In the genomic region with DNA sequence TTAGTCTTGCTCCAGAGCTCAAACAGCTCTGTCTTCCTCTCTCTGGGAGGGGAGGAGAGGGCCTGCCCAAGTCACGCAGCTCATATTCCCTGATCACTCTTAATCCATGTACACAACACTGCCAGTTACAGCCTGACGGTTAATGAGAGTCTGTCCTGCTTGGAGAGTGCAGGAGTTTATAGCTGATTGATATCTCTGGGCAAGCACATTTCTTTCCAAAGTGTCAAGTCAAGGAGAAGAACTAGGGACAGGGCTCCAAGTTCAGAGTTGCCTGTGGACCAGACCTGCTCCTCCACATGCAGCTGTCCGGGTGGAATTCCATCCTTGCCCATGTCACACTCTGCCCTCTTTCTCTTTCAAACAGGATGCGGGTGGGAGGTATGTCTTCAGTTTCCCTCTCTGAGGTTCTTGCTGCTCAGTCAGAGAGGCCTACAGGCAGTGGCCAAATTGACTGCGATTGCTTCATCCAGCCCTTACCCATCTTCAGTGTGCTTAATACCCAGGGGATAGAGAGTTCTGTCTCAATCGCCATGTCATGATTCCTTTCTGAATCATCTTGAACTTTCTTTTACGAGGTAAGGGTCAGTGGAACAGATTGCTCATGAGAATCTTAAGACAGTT, we compare ENCODE assay signal across 8 cellular contexts. TPM values are rescaled to one million over a fixed set of nuclear protein-coding genes. Genes with fewer than 3 reads are reported as not detected.
DNase-seq lines count a peak whose midpoint lies in the region; ATAC-seq and TF ChIP-seq lines count a peak whose summit lies in the region.

No MANE protein-coding gene starts in this region.

- ATAC-seq in HG03025 (IDR thresholded peaks at IDR 0.05; ENCODE audit: low FRiP score, unreplicated experiment) (no peak), GM18519 (IDR thresholded peaks at IDR 0.05; ENCODE audit: low FRiP score, unreplicated experiment) (no peak)

- no peak overlapping the region for H3K4me3 ChIP-seq in HEK293 (ENCODE audit: low read depth, low read length)
- H3K4me3 ChIP-seq in left ventricle myocardium inferior: no peak overlapping the region

- CTCF ChIA-PET in HEK293 (lab: Yijun Ruan, JAX): interaction anchor here (0.6 to 5.7 kb wide), 14 partner anchors 13 to 320 kb away, joined by 3 to 65 read pairs (median 5); a partner anchor contains a TSS

- H3K4me1 ChIP-seq in HEK293 (ENCODE audit: control insufficient read depth, insufficient read depth, low read length) (no peaks in the 10 kb centered on the region), left ventricle myocardium inferior (peaks cover 63% of the 10 kb centered on the region)

- intact Hi-C loops in left ventricle myocardium inferior (cut with micrococcal nuclease): loop anchor here (5.0 to 10.0 kb wide), 2 partner anchors 113 to 135 kb away; no protein-coding TSS in a partner anchor

- DNase-seq in T1000 (lab: John Stamatoyannopoulos, UW) (peak; percentile 65), left ventricle myocardium inferior (no peak), stromal cell of bone marrow (ENCODE audit: low read depth) (peak; percentile 85), NCI-H446 treated with DMSO at 0.1 percent for 48 hours (lab: John Stamatoyannopoulos, UW) (no peak)
- no peak for DNase-seq in stimulated activated naive CD4-positive, alpha-beta T cell treated with Interleukin-2 at 50 U/mL for 16 hours (lab: John Stamatoyannopoulos, UW)

- H3K36me3 ChIP-seq in HEK293 (ENCODE audit: control insufficient read depth in 2 of 2, insufficient read depth in 1 of 2, low read length in 2 of 2) (no peaks in the 10 kb centered on the region), left ventricle myocardium inferior (no peaks in the 10 kb centered on the region)

- H3K27ac ChIP-seq in HEK293 (ENCODE audit: extremely low read depth, low read depth, low read length) (no peak overlapping the region), left ventricle myocardium inferior (replicated peaks) (peak overlapping the region; percentile 94)

- no peaks in the 10 kb centered on the region for H3K27me3 ChIP-seq in left ventricle myocardium inferior (ENCODE audit: low read depth)

- H3K9me3 ChIP-seq in HEK293 (ENCODE audit: control insufficient read depth, insufficient read depth, low read depth, low read length) (no peaks in the 10 kb centered on the region), left ventricle myocardium inferior (replicated peaks) (no peaks in the 10 kb centered on the region)

- POLR2A ChIA-PET in HEK293 (lab: Yijun Ruan, JAX): no interaction called here

- TF ChIP-seq CTCF in HEK293 (tag by site-specific recombination; IDR thresholded peaks at IDR 0.05) (no peak), left ventricle myocardium inferior (IDR thresholded peaks at IDR 0.05; ENCODE audit: borderline replicate concordance) (no peak)

TF ChIP-seq in HEK293, 187 proteins besides CTCF, POLR2A, EP300 and RAD21:
- TF ChIP-seq ZNF768 (tag by site-specific recombination; IDR thresholded peaks at IDR 0.05) (no peak), FEZF1 (tag by site-specific recombination; IDR thresholded peaks at IDR 0.05) (peak; percentile 73), ZBTB17 (tag by site-specific recombination; IDR thresholded peaks at IDR 0.05) (peak; percentile 25), ZBTB7A (tag by site-specific recombination; IDR thresholded peaks at IDR 0.05; ENCODE audit: low read depth) (no peak)

RNA-seq across cellular contexts. Expression of a gene that starts 54.5 kb away (rescaled TPM):
- 0.55 TPM for total RNA-seq in left ventricle myocardium inferior

Comparison
In these comparisons a context has a peak if more than half of its experiments do, and no peak if none do; other contexts are left out.
1. DNase-seq: peak in T1000 (single experiment) and stromal cell of bone marrow (single experiment); none in left ventricle myocardium inferior (single experiment), stimulated activated naive CD4-positive, alpha-beta T cell treated with Interleukin-2 at 50 U/mL for 16 hours (single experiment) and NCI-H446 treated with DMSO at 0.1 percent for 48 hours (single experiment).